In the genomic region with DNA sequence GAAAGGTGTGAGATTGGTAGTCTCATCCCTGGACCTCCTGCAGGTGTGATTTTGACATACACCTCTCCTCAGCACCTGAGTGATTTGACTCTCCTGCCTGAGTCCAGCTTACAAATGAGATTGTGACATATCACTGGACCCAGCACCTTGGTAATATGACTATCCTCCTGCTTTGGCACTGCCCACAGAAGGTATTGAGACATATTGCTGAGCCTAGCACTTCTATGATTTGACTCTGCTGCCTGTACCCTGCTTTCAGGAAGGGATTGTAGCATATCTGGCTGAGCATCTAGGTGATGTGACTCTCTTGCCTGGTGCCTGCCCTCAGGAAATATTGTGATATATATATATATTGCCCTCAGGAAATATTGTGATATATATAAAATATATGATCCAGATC, we compare ENCODE assay signal across 34 cellular contexts.
"Had no signal": no experiment of that assay in that cellular context is flagged by ENCODE, and none has a peak within 500 bp of the region (broad histone marks: within the 10 kb centered on the region; RNA-seq: fewer than 3 reads in every experiment).

No MANE protein-coding gene starts in this region.

- H3K9me3 ChIP-seq: MG63 had no signal

- H3K36me3 ChIP-seq: MG63 had no signal

- H3K27me3 ChIP-seq: MG63 had no signal

- DNase-seq: Karpas-422, Kasumi-1, MG63, MM.1S, MV-4-11, NCI-H1048, NCI-H1092, NCI-H1092 treated with DMSO at 0.1 percent for 48 hours, NCI-H1105, NCI-H1105 treated with DMSO at 0.1 percent for 48 hours, NCI-H1417, NCI-H1417 treated with DMSO at 0.1 percent for 48 hours, NCI-H1436, NCI-H1436 treated with DMSO at 0.1 percent for 48 hours, NCI-H146, NCI-H1694, NCI-H1694 treated with DMSO at 0.1 percent for 48 hours, NCI-H187, NCI-H187 treated with DMSO at 0.1 percent for 48 hours, NCI-H1930, NCI-H2029, NCI-H2029 treated with DMSO at 0.1 percent for 48 hours, NCI-H2081, NCI-H2081 treated with DMSO at 0.1 percent for 48 hours, NCI-H2107, NCI-H2171, NCI-H2171 treated with DMSO at 0.1 percent for 48 hours, NCI-H2227 treated with DMSO at 0.1 percent for 48 hours, NCI-H226, NCI-H345, NCI-H446, NCI-H446 treated with DMSO at 0.1 percent for 48 hours, NCI-H510A, NCI-H510A treated with DMSO at 0.1 percent for 48 hours had no signal

- H3K4me3 ChIP-seq: MG63 had no signal
